Comparison of ENCODE assay signal across 8 cellular contexts in the genomic region with DNA sequence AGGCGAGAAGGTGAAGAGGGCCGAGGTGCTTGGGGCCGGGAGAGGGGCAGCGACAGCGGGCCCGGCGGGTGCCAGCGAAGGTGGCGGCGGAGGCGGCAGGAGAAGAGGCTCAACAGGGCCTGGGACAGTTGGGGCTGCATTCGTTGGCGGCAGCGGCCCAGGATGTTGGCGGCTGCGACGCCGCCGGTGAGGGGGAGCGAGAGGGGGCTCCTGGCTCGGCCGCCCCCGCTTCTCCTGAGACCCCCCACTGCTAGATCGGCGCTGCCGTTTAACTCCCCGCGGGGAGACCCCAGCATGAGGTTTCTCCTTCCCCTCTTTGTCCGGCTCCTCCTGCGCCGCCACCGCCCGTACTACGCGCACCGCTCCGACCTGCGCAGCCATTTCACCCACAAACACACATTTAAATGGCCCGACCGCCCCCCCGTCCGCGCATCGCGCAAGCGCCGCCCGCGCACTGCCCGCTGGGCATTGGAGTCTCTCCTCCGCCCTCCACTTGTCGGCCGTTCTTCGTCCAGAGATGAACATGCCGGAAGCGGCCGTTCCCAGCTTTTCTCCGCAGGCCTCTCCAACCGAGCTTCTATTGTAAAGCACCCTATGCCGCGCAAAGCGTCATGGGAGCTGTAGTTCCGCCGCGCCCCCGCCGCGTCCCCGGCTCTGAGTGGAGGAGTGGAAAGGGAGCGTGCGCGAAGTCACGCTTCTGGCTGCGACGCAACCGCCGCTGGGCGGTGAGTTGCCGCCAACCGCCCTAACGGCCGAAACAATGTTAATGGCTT. TPM values are rescaled to one million over a fixed set of nuclear protein-coding genes. Genes with fewer than 3 reads are reported as not detected.
DNase-seq lines count a peak whose midpoint lies in the region; ATAC-seq and TF ChIP-seq lines count a peak whose summit lies in the region.

A gene (minus strand): TSS at position 589 of the 773 bp plus-strand sequence. CDS start 64 bp downstream, at position 525.

- intact Hi-C loops in PC-9 (cut with micrococcal nuclease; ENCODE audit: unreplicated experiment), result loop anchor here (1.0 to 2.0 kb wide), 3 partner anchors 53 to 117 kb away; a partner anchor contains a TSS

- peaks cover 4% of the 10 kb centered on the region for H4K20me1 ChIP-seq in PC-9 (ENCODE audit: insufficient read depth)

- POLR2A ChIA-PET in PC-9 (lab: Charles Lee; ENCODE audit: unreplicated experiment), result interaction anchor here (0.5 to 0.9 kb wide), 10 partner anchors 10 to 1412 kb away, joined by 3 to 23 read pairs (median 5); a partner anchor contains a TSS

- H3K9ac ChIP-seq in mucosa of rectum (ENCODE audit: low read depth in 1 of 2, low read length in 2 of 2), result peak within 1 kb of the TSS; percentile 99 to 100

- peak within 1 kb of the TSS; percentile 79 for H3K4me3 ChIP-seq in Jurkat, Clone E6-1 (ENCODE audit: low read length)
- H3K4me3 ChIP-seq in PC-9 (peak within 1 kb of the TSS; percentile 72), epithelial cell of proximal tubule (ENCODE audit: low read depth, low read length) (peak within 1 kb of the TSS; percentile 97), mucosa of rectum (ENCODE audit: low read length in 2 of 2) (peak within 1 kb of the TSS; percentile 99 to 100)

- peak; percentile 98 for DNase-seq in DMS153 treated with DMSO at 0.1 percent for 48 hours (lab: John Stamatoyannopoulos, UW; ENCODE audit: unreplicated experiment)
- peak; percentile 98 for DNase-seq in Jurkat, Clone E6-1 (ENCODE audit: low read depth, low spot score)
- peak; percentile 98 to 99 for DNase-seq in PC-9
- DNase-seq in activated T-cell treated with anti-CD3 and anti-CD28 coated beads, Interleukin-2, amount 50 U/mL, for 1 hour, result peak; percentile 97
- DNase-seq in epithelial cell of proximal tubule (ENCODE audit: low read depth), result peak; percentile 85
- peak; percentile 98 for DNase-seq in stimulated activated CD8-positive, alpha-beta memory T cell treated with anti-CD3 and anti-CD28 coated beads, Interleukin-4, amount 100 ng/mL, for 48 hours

- CTCF ChIA-PET in PC-9 (lab: Charles Lee), result no interaction called here

- peaks cover 49% of the 10 kb centered on the region for H3K79me2 ChIP-seq in PC-9 (ENCODE audit: low read depth)

- H3K27ac ChIP-seq in PC-9 (peak within 1 kb of the TSS; percentile 23), mucosa of rectum (ENCODE audit: low read depth in 2 of 2, low read length in 2 of 2) (peak within 1 kb of the TSS; percentile 96 to 97)

- H3F3A ChIP-seq in PC-9 (ENCODE audit: insufficient read depth, low read depth), result peaks cover 3% of the 10 kb centered on the region; the same call in 1 of the 2 replicates

- no peak for TF ChIP-seq CTCF in PC-9 (conservative IDR thresholded peaks at IDR 0.05)
- TF ChIP-seq CTCF in epithelial cell of proximal tubule (conservative IDR thresholded peaks at IDR 0.05; ENCODE audit: low read depth, low read length), result no peak

- H2AFZ ChIP-seq in PC-9, result peak within 1 kb of the TSS; percentile 93

- peak within 1 kb of the TSS; percentile 79 for H3K4me2 ChIP-seq in PC-9

- H3K4me1 ChIP-seq in PC-9 (replicated peaks; ENCODE audit: insufficient read depth), result peaks cover 32% of the 10 kb centered on the region
- H3K4me1 ChIP-seq in mucosa of rectum (ENCODE audit: control insufficient read depth in 2 of 2, insufficient read depth in 2 of 2, low read length in 2 of 2), result peaks cover 15 to 19% of the 10 kb centered on the region in 2 donors

- H3K27me3 ChIP-seq in PC-9 (ENCODE audit: insufficient read depth, low read depth) (no peaks in the 10 kb centered on the region), mucosa of rectum (ENCODE audit: control insufficient read depth in 2 of 2, insufficient read depth in 2 of 2, low read length in 2 of 2) (no peaks in the 10 kb centered on the region)

- peak; percentile 91 for ATAC-seq in GM21619 (IDR thresholded peaks at IDR 0.05; ENCODE audit: unreplicated experiment)

- H3K9me3 ChIP-seq in PC-9 (ENCODE audit: insufficient read depth, low read depth) (no peaks in the 10 kb centered on the region), mucosa of rectum (ENCODE audit: control insufficient read depth in 2 of 2, low read length in 2 of 2) (no peaks in the 10 kb centered on the region)

- BruUV-seq in PC-9 (replicated peaks; lab: Mats Ljungman, UMichigan), result no TSS peak

- H3K36me3 ChIP-seq in PC-9 (ENCODE audit: low read depth), result peaks cover 5% of the 10 kb centered on the region; the same call in 1 of the 2 replicates
- no peaks in the 10 kb centered on the region for H3K36me3 ChIP-seq in mucosa of rectum (ENCODE audit: control insufficient read depth in 2 of 2, insufficient read depth in 2 of 2, low read length in 2 of 2)

- no peaks in the 10 kb centered on the region for H3K9me2 ChIP-seq in PC-9 (ENCODE audit: insufficient read depth)

RNA-seq across cellular contexts. Expression of the gene that starts here (rescaled TPM):
- polyA plus RNA-seq in Jurkat, Clone E6-1 (2012; ENCODE audit: insufficient read depth, insufficient read length), result 12.8 TPM
- total RNA-seq in PC-9 (2021), result 11.3 and 12.3 TPM in 2 replicates
- total RNA-seq in epithelial cell of proximal tubule, result 11.1 and 27.7 TPM in 2 replicates

Comparison
In these comparisons a context has a peak if more than half of its experiments do, and no peak if none do; other contexts are left out.
1. Peak in every context shown above with its lines: DNase-seq, ATAC-seq, H3K4me3 ChIP-seq and H3K27ac ChIP-seq.